Comparison of ENCODE assay signal across 11 cellular contexts in genomic region chr11:72703281-72704008, GRCh38. TPM values are rescaled to one million over a fixed set of nuclear protein-coding genes. Genes with fewer than 3 reads are reported as not detected.
DNase-seq lines count a peak whose midpoint lies in the region; ATAC-seq and TF ChIP-seq lines count a peak whose summit lies in the region.
"Had no signal": no experiment of that assay in that cellular context is flagged by ENCODE, and none has a peak within 500 bp of the region (broad histone marks: within the 10 kb centered on the region; RNA-seq: fewer than 3 reads in every experiment).

No MANE protein-coding gene starts in this region.

- TF ChIP-seq RAD21 in IMR-90 (IDR thresholded peaks at IDR 0.05; ENCODE audit: low read length), result no peak

- H3K14ac ChIP-seq in IMR-90 (replicated peaks; ENCODE audit: low read depth, low read length), result peak overlapping the region; percentile 52; the same call in 1 of the 2 replicates

- H3K4me3 Mint-ChIP-seq in endodermal cell, result no peak overlapping the region
- H3K4me3 Mint-ChIP-seq: naive B cell had no signal

- no peak overlapping the region for H3K23ac ChIP-seq in IMR-90 (ENCODE audit: low read depth, low read length)

- DNase-seq in IMR-90, result peak; percentile 63
- no peak for DNase-seq in endodermal cell
- DNase-seq in lower lobe of right lung, result no peak
- peak; percentile 74 to 84 for DNase-seq in suprapubic skin (ENCODE audit: low spot score in 2 of 2)
- DNase-seq in lower leg skin (ENCODE audit: low spot score in 2 of 2), result no peak
- no peak for DNase-seq in T-helper 2 cell
- no peak for DNase-seq in activated CD8-positive, alpha-beta memory T cell treated with anti-CD3 and anti-CD28 coated beads, Interleukin-2, amount 50 U/mL, for 48 hours
- no peak for DNase-seq in NCI-H1694 (lab: John Stamatoyannopoulos, UW)
- DNase-seq: naive B cell, NCI-H2171 treated with DMSO at 0.1 percent for 48 hours, SW 1271 had no signal

- no peak for TF ChIP-seq EP300 in suprapubic skin (IDR thresholded peaks at IDR 0.05)

- peaks cover 19% of the 10 kb centered on the region for H3K4me1 ChIP-seq in IMR-90 (ENCODE audit: control insufficient read depth, insufficient read depth, low read length)
- peaks cover 3% of the 10 kb centered on the region for H3K4me1 ChIP-seq in endodermal cell (ENCODE audit: control insufficient read depth, insufficient read depth, low read length)
- peaks cover 34% of the 10 kb centered on the region for H3K4me1 ChIP-seq in lower lobe of right lung
- peaks cover 43% of the 10 kb centered on the region for H3K4me1 ChIP-seq in suprapubic skin

- H4K8ac ChIP-seq in IMR-90 (ENCODE audit: low read depth in 2 of 2, low read length in 2 of 2), result no peak overlapping the region

- dilution Hi-C loops in IMR-90 (cut with HindIII; ENCODE audit: low sequenced_read_pairs, unreplicated experiment), result no loop called here

- no peak overlapping the region for H2AK5ac ChIP-seq in IMR-90 (ENCODE audit: low read depth, low read length)

- H3K9ac ChIP-seq in IMR-90 (ENCODE audit: low read depth, low read length) (no peak overlapping the region), endodermal cell (ENCODE audit: extremely low read depth, low read length, poor library complexity, severe bottlenecking) (no peak overlapping the region)

- no peak overlapping the region for H3K27ac Mint-ChIP-seq in endodermal cell

- H3K36me3 ChIP-seq in IMR-90 (ENCODE audit: control insufficient read depth, insufficient read depth, low read length), result peaks cover 73% of the 10 kb centered on the region
- H3K36me3 ChIP-seq in endodermal cell (ENCODE audit: control insufficient read depth, insufficient read depth, low read length), result peaks cover 47% of the 10 kb centered on the region
- peaks cover 99% of the 10 kb centered on the region for H3K36me3 ChIP-seq in lower lobe of right lung
- H3K36me3 ChIP-seq in suprapubic skin, result peaks cover 97% of the 10 kb centered on the region

- TF ChIP-seq POLR2A in IMR-90 (IDR thresholded peaks at IDR 0.05; ENCODE audit: low read depth, low read length) (no peak), suprapubic skin (IDR thresholded peaks at IDR 0.05) (no peak), lower leg skin (IDR thresholded peaks at IDR 0.05) (no peak)

- peak overlapping the region; percentile 51; the same call in 1 of the 2 replicates for H3K4ac ChIP-seq in IMR-90 (ENCODE audit: low read depth, low read length)

- peak overlapping the region; percentile 82 for H2AK9ac ChIP-seq in IMR-90 (replicated peaks; ENCODE audit: low read depth, low read length, poor library complexity)

- H2BK15ac ChIP-seq in IMR-90 (ENCODE audit: low read depth, low read length), result no peak overlapping the region

- H2BK5ac ChIP-seq in IMR-90 (ENCODE audit: low read depth, low read length, poor library complexity, severe bottlenecking), result no peak overlapping the region

- no peak overlapping the region; the same call in 1 of the 2 replicates for H4K5ac ChIP-seq in IMR-90 (ENCODE audit: low read depth, low read length)

- peaks cover 27% of the 10 kb centered on the region for H4K20me1 ChIP-seq in IMR-90 (ENCODE audit: insufficient read depth, low read length)

- peak overlapping the region; percentile 12; the same call in 1 of the 2 replicates for H4K91ac ChIP-seq in IMR-90 (ENCODE audit: insufficient read depth, low read depth, low read length)

- H3K4me3 ChIP-seq in IMR-90 (ENCODE audit: insufficient read depth, low read depth, low read length) (no peak overlapping the region), endodermal cell (ENCODE audit: low read length) (no peak overlapping the region), lower lobe of right lung (no peak overlapping the region), suprapubic skin (no peak overlapping the region), lower leg skin (ENCODE audit: low read depth, poor library complexity, severe bottlenecking) (no peak overlapping the region)

- H3K9me3 ChIP-seq in IMR-90 (ENCODE audit: control insufficient read depth, insufficient read depth, low read length), result no peaks in the 10 kb centered on the region
- H3K9me3 ChIP-seq in endodermal cell (ENCODE audit: control insufficient read depth, low read length), result no peaks in the 10 kb centered on the region
- no peaks in the 10 kb centered on the region for H3K9me3 ChIP-seq in lower lobe of right lung
- no peaks in the 10 kb centered on the region for H3K9me3 ChIP-seq in suprapubic skin

- in situ Hi-C loops in IMR-90 (cut with MboI; ENCODE audit: low sequenced_read_pairs), result no loop called here

- no peaks in the 10 kb centered on the region for H3K27me3 Mint-ChIP-seq in endodermal cell (ENCODE audit: insufficient read depth)
- H3K27me3 Mint-ChIP-seq: naive B cell had no signal

- POLR2A ChIA-PET in IMR-90 (lab: Charles Lee; ENCODE audit: unreplicated experiment), result interaction anchor here (0.6 kb wide), 1 partner anchor 29 kb away, joined by 6 read pairs; no protein-coding TSS in a partner anchor

- no peak overlapping the region for H3K56ac ChIP-seq in IMR-90 (ENCODE audit: extremely low read depth, insufficient read depth, low read length)

- H3K36me3 Mint-ChIP-seq in endodermal cell (ENCODE audit: low read depth), result peaks cover 43% of the 10 kb centered on the region

- no TSS peak for BruUV-seq in IMR-90 (replicated peaks; lab: Mats Ljungman, UMichigan)

- H3K79me1 ChIP-seq in IMR-90 (ENCODE audit: low read depth in 1 of 2, low read length in 2 of 2), result peaks cover 0 to 24% of the 10 kb centered on the region in 2 experiments; a peak in 2 of 4 replicates

- H3K4me1 Mint-ChIP-seq in endodermal cell, result peaks cover 33% of the 10 kb centered on the region

- no peaks in the 10 kb centered on the region for H3K27me3 ChIP-seq in IMR-90 (ENCODE audit: control insufficient read depth, insufficient read depth, low read length)
- no peaks in the 10 kb centered on the region for H3K27me3 ChIP-seq in endodermal cell (ENCODE audit: control insufficient read depth, insufficient read depth, low read length, poor library complexity, severe bottlenecking)
- H3K27me3 ChIP-seq in lower lobe of right lung (ENCODE audit: low read depth), result no peaks in the 10 kb centered on the region
- H3K27me3 ChIP-seq in suprapubic skin, result no peaks in the 10 kb centered on the region

- H3K18ac ChIP-seq in IMR-90 (ENCODE audit: low read depth, low read length), result no peak overlapping the region; the same call in 1 of the 2 replicates

- no peak overlapping the region for H2BK20ac ChIP-seq in IMR-90 (ENCODE audit: low read depth, low read length)

- CTCF ChIA-PET in IMR-90 (lab: Yijun Ruan, JAX), result interaction anchor here (1.2 kb wide), 1 partner anchor 22 kb away, joined by 3 read pairs; no protein-coding TSS in a partner anchor

- intact Hi-C loops in IMR-90 (cut with micrococcal nuclease) (no loop called here), lower lobe of right lung (cut with DNase I) (no loop called here), lower leg skin (cut with DNase I; ENCODE audit: low total_unique reads) (no loop called here)

- no peaks in the 10 kb centered on the region for H3K9me3 Mint-ChIP-seq in endodermal cell
- H3K9me3 Mint-ChIP-seq: naive B cell had no signal

- peak overlapping the region; percentile 38 for H2AFZ ChIP-seq in IMR-90 (replicated peaks; ENCODE audit: low read length, poor library complexity)

- peak; percentile 85 for ATAC-seq in IMR-90 (ENCODE audit: low read depth)
- ATAC-seq in lower lobe of right lung, result peak; percentile 64 to 67

- no peak for TF ChIP-seq CTCF in IMR-90 (conservative IDR thresholded peaks at IDR 0.05; ENCODE audit: low read depth, low read length)
- no peak for TF ChIP-seq CTCF in endodermal cell (conservative IDR thresholded peaks at IDR 0.05)
- no peak for TF ChIP-seq CTCF in lower lobe of right lung (IDR thresholded peaks at IDR 0.05)
- TF ChIP-seq CTCF in suprapubic skin (IDR thresholded peaks at IDR 0.05), result no peak
- no peak for TF ChIP-seq CTCF in lower leg skin (IDR thresholded peaks at IDR 0.05)

- H3K27ac ChIP-seq in IMR-90 (ENCODE audit: insufficient read depth, low read length) (peak overlapping the region; percentile 64; the same call in 1 of the 2 replicates), endodermal cell (ENCODE audit: low read depth, low read length) (peak overlapping the region; percentile 76), lower lobe of right lung (peak overlapping the region; percentile 53), suprapubic skin (peak overlapping the region; percentile 38)

- H3K4me2 ChIP-seq in IMR-90 (ENCODE audit: low read depth, low read length), result peak overlapping the region; percentile 51; the same call in 1 of the 2 replicates

- WGBS in IMR-90 (ENCODE audit: extremely low coverage in 2 of 2, insufficient read length in 1 of 2), 2 experiments, result 0% methylated on average over 1 of the region's 11 CpGs; no CpG with 5 or more reads in 1 of the 2 experiments
- 81 to 85% methylated on average over 5 to 11 of the region's 11 CpGs for WGBS in endodermal cell (ENCODE audit: insufficient coverage in 1 of 2, insufficient read length in 1 of 2), 2 experiments
- 39% methylated on average over 8 of the region's 11 CpGs for WGBS in suprapubic skin
- 34 to 42% methylated on average over 7 to 10 of the region's 11 CpGs for WGBS in lower leg skin, 2 donors

- peaks cover 13% of the 10 kb centered on the region; the same call in 1 of the 2 replicates for H3K9me1 ChIP-seq in IMR-90 (ENCODE audit: insufficient read depth, low read length)

- no peak overlapping the region for H2BK120ac ChIP-seq in IMR-90 (ENCODE audit: low read depth, low read length)

TF ChIP-seq in IMR-90, 13 proteins besides CTCF, POLR2A, EP300 and RAD21 (continues in another document):
- peak; percentile 18; the same call in 1 of the 2 replicates for TF ChIP-seq MAZ (IDR thresholded peaks at IDR 0.05; ENCODE audit: borderline replicate concordance, low read depth, low read length)
- no peak for TF ChIP-seq RFX5 (IDR thresholded peaks at IDR 0.05; ENCODE audit: low read depth, low read length)
- TF ChIP-seq FOS (IDR thresholded peaks at IDR 0.05; ENCODE audit: low read depth, low read length), result no peak

RNA-seq across cellular contexts. Expression of gene PDE2A, which starts 29.2 kb away (rescaled TPM):
- total RNA-seq in IMR-90 (2012; rRNA removed), result not detected in 2 replicates
- polyA plus RNA-seq in IMR-90 (2012; rRNA removed), result 0.02 and 0.06 TPM in 2 replicates
- polyA plus RNA-seq in IMR-90 (2012; cell fraction: cytosol; rRNA removed), result 0.01 and 0.22 TPM in 2 replicates
- 0.17 and 0.21 TPM in 2 replicates for polyA plus RNA-seq in IMR-90 (2012; cell fraction: nucleus; rRNA removed; ENCODE audit: low replicate concordance)
- 10 to 100 TPM in 1 of 2 donors, 1 to 10 TPM in 1; 3.7 to 13.3 TPM for total RNA-seq in endodermal cell
- polyA plus RNA-seq in endodermal cell (2013, experiment 1 of 2), result 8.9 TPM
- polyA plus RNA-seq in endodermal cell (2013, experiment 2 of 2), result 7.1 TPM
- total RNA-seq in lower lobe of right lung, result 19.5 TPM
- 10 to 100 TPM in 3 of 4 donors, 1 to 10 TPM in 1; 5.4 to 49.9 (median 31.2) TPM for total RNA-seq in suprapubic skin
- 10 to 100 TPM; 26.1 to 34.1 (median 30.6) TPM for total RNA-seq in lower leg skin

RNA-seq across cellular contexts. Expression of gene ARAP1, which starts 48.8 kb away (rescaled TPM):
- 37.6 and 38.0 TPM in 2 replicates for total RNA-seq in IMR-90 (2012; rRNA removed)
- 59.4 and 63.1 TPM in 2 replicates for polyA plus RNA-seq in IMR-90 (2012; rRNA removed)
- polyA plus RNA-seq in IMR-90 (2012; cell fraction: cytosol; rRNA removed), result 42.2 and 63.5 TPM in 2 replicates
- polyA plus RNA-seq in IMR-90 (2012; cell fraction: nucleus; rRNA removed; ENCODE audit: low replicate concordance), result 119 and 357 TPM in 2 replicates
- 10 to 100 TPM; 74.4 to 88.3 TPM for total RNA-seq in endodermal cell
- 33.5 TPM for polyA plus RNA-seq in endodermal cell (2013, experiment 1 of 2)
- 27.9 TPM for polyA plus RNA-seq in endodermal cell (2013, experiment 2 of 2)
- total RNA-seq in lower lobe of right lung, result 276 TPM
- total RNA-seq in suprapubic skin, result 100 to 1,000 TPM in 1 of 4 donors, 10 to 100 TPM in 3; 53.8 to 126 (median 88.8) TPM
- 10 to 100 TPM; 60.6 to 89.6 (median 80.6) TPM for total RNA-seq in lower leg skin

Comparison
In these comparisons a context has a peak if more than half of its experiments do, and no peak if none do; other contexts are left out.
1. DNase-seq: peak in IMR-90 (single experiment) and suprapubic skin (2 of 2); none in endodermal cell (single experiment), lower lobe of right lung (single experiment), lower leg skin (0 of 2), T-helper 2 cell (0 of 5), activated CD8-positive, alpha-beta memory T cell treated with anti-CD3 and anti-CD28 coated beads, Interleukin-2, amount 50 U/mL, for 48 hours (single experiment) and NCI-H1694 (single experiment).
2. Peak in every context shown above with its lines, with median percentiles within 50 percentile points of each other: H3K27ac ChIP-seq.